8 cellular contexts compared by ENCODE assay signal in genomic region chr12:50039151-50039835, GRCh38. TPM values are rescaled to one million over a fixed set of nuclear protein-coding genes. Genes with fewer than 3 reads are reported as not detected.
DNase-seq lines count a peak whose midpoint lies in the region; ATAC-seq and TF ChIP-seq lines count a peak whose summit lies in the region.

No MANE protein-coding gene starts in this region.

- peak; percentile 91 for TF ChIP-seq CTCF in GM12874 (IDR thresholded peaks at IDR 0.05; ENCODE audit: insufficient read depth, low read depth, low read length)
- peak; percentile 77 to 90 (median 85) for TF ChIP-seq CTCF in adrenal gland (IDR thresholded peaks at IDR 0.05)
- peak; percentile 89 for TF ChIP-seq CTCF in left ventricle myocardium inferior (IDR thresholded peaks at IDR 0.05; ENCODE audit: borderline replicate concordance)

- peaks cover 22% of the 10 kb centered on the region for H3K27me3 Mint-ChIP-seq in T-helper 17 cell

- peak overlapping the region; percentile 63 for H3K27ac Mint-ChIP-seq in T-helper 17 cell

- H3K4me3 Mint-ChIP-seq in T-helper 17 cell: no peak overlapping the region

- no peak overlapping the region for H3K4me3 ChIP-seq in adrenal gland
- H3K4me3 ChIP-seq in left ventricle myocardium inferior: no peak overlapping the region

- H3K27ac ChIP-seq in adrenal gland (no peak overlapping the region), left ventricle myocardium inferior (replicated peaks) (no peak overlapping the region)

- H3K9me3 ChIP-seq in T-helper 17 cell (ENCODE audit: control insufficient read depth, low read length, poor library complexity, severe bottlenecking) (no peaks in the 10 kb centered on the region), adrenal gland (replicated peaks in 1 of 3) (no peaks in the 10 kb centered on the region), left ventricle myocardium inferior (replicated peaks) (no peaks in the 10 kb centered on the region)

- no peak for TF ChIP-seq POLR2A in adrenal gland (IDR thresholded peaks at IDR 0.05)

- 41 to 46% (median 45%) methylated on average over 8 to 9 of the region's 9 CpGs for WGBS in adrenal gland, 4 donors

- intact Hi-C loops in adrenal gland (cut with DNase I): no loop called here
- intact Hi-C loops in left ventricle myocardium inferior (cut with micrococcal nuclease): no loop called here

- no peaks in the 10 kb centered on the region for H3K36me3 Mint-ChIP-seq in T-helper 17 cell (ENCODE audit: low read depth)

- peaks cover 2% of the 10 kb centered on the region for H3K4me1 Mint-ChIP-seq in T-helper 17 cell

- ATAC-seq in T-helper 17 cell: peak; percentile 82
- no peak for ATAC-seq in GM19397 (IDR thresholded peaks at IDR 0.05; ENCODE audit: unreplicated experiment)

- H3K27me3 ChIP-seq in adrenal gland: no peaks in the 10 kb centered on the region
- H3K27me3 ChIP-seq in left ventricle myocardium inferior (ENCODE audit: low read depth): peaks cover 30% of the 10 kb centered on the region

- DNase-seq in NCI-H146 (lab: John Stamatoyannopoulos, UW) (peak; percentile 84), T-helper 17 cell (peak; percentile 65 to 81 (median 74)), adrenal gland (peak; percentile 78 to 92 (median 86)), left ventricle myocardium inferior (peak; percentile 85), renal cortical epithelial cell (ENCODE audit: low read depth) (peak; percentile 39), cortex of kidney (lab: John Stamatoyannopoulos, UW) (no peak)

- H3K36me3 ChIP-seq in adrenal gland (replicated peaks in 1 of 2) (no peaks in the 10 kb centered on the region), left ventricle myocardium inferior (no peaks in the 10 kb centered on the region)

- H3K4me1 ChIP-seq in adrenal gland (replicated peaks in 1 of 2): no peaks in the 10 kb centered on the region
- H3K4me1 ChIP-seq in left ventricle myocardium inferior: no peaks in the 10 kb centered on the region

RNA-seq across cellular contexts. Expression of gene RACGAP1, which starts 14.0 kb away (rescaled TPM):
- 1 to 10 TPM; 6.8 to 7.3 TPM for total RNA-seq in T-helper 17 cell
- total RNA-seq in adrenal gland: 10 to 100 TPM in 1 of 8 donors, 1 to 10 TPM in 7; 5.0 to 12.9 (median 6.3) TPM
- 1 to 10 TPM; 1.3 to 5.0 (median 3.1) TPM for polyA plus RNA-seq in adrenal gland
- 5.4 TPM for total RNA-seq in left ventricle myocardium inferior
- 20.7 and 48.6 TPM in 2 replicates for total RNA-seq in renal cortical epithelial cell

RNA-seq across cellular contexts. Expression of gene ASIC1, which starts 18.1 kb away (rescaled TPM):
- total RNA-seq in T-helper 17 cell (1 to 10 TPM in 1 of 2 donors, under 1 TPM in 1; 0.17 to 1.1 TPM), adrenal gland (1 to 10 TPM in 2 of 8 donors, under 1 TPM in 5, not detected in 1; 0.65 to 1.2 (median 0.79) TPM), left ventricle myocardium inferior (0.96 TPM), renal cortical epithelial cell (0.30 TPM in 1 of 2 replicates, not detected in the other)
- 1 to 10 TPM in 1 of 3 donors, under 1 TPM in 2; 0.47 to 1.3 (median 0.71) TPM for polyA plus RNA-seq in adrenal gland

RNA-seq across cellular contexts. Expression of gene SMARCD1, which starts 45.8 kb away (rescaled TPM):
- total RNA-seq in T-helper 17 cell (10 to 100 TPM; 74.0 to 93.6 TPM), adrenal gland (10 to 100 TPM; 25.0 to 64.3 (median 54.6) TPM), left ventricle myocardium inferior (15.4 TPM), renal cortical epithelial cell (53.0 and 85.0 TPM in 2 replicates)
- polyA plus RNA-seq in adrenal gland: 10 to 100 TPM; 22.9 to 65.0 (median 24.0) TPM
